9 cellular contexts compared by ENCODE assay signal in genomic region chr11:104946907-104947306, GRCh38. TPM values are rescaled to one million over a fixed set of nuclear protein-coding genes. Genes with fewer than 3 reads are reported as not detected.
DNase-seq lines count a peak whose midpoint lies in the region; ATAC-seq, FAIRE-seq and TF ChIP-seq lines count a peak whose summit lies in the region.
"Had no signal": no experiment of that assay in that cellular context is flagged by ENCODE, and none has a peak within 500 bp of the region (broad histone marks: within the 10 kb centered on the region; RNA-seq: fewer than 3 reads in every experiment).

No MANE protein-coding gene starts in this region.

- peak; percentile 87 for FAIRE-seq in GM19239 (lab: Jason Lieb, UNC)

- peaks cover 10% of the 10 kb centered on the region for H3K4me1 Mint-ChIP-seq in activated CD4-positive, alpha-beta T cell treated with anti-CD3 and anti-CD28 coated beads for 36 hours
- H3K4me1 Mint-ChIP-seq in naive thymus-derived CD4-positive, alpha-beta T cell = peaks cover 5 to 25% (median 14%) of the 10 kb centered on the region in 7 donors

- no peak overlapping the region for H3K9ac ChIP-seq in PC-3 (ENCODE audit: low read length)

- H3K27me3 ChIP-seq in PC-3 (ENCODE audit: low read length) = no peaks in the 10 kb centered on the region
- H3K27me3 ChIP-seq in naive thymus-derived CD4-positive, alpha-beta T cell (ENCODE audit: control insufficient read depth in 2 of 2, insufficient read depth in 2 of 2, low read length in 2 of 2) = no peaks in the 10 kb centered on the region

- peak overlapping the region; percentile 37 for H3K27ac Mint-ChIP-seq in activated CD4-positive, alpha-beta T cell treated with anti-CD3 and anti-CD28 coated beads for 36 hours
- peak overlapping the region in 6 of 9 donors; percentile 3 to 55 (median 39) for H3K27ac Mint-ChIP-seq in naive thymus-derived CD4-positive, alpha-beta T cell

- H3K9me3 ChIP-seq in PC-3 (ENCODE audit: low read length) = no peaks in the 10 kb centered on the region
- H3K9me3 ChIP-seq in naive thymus-derived CD4-positive, alpha-beta T cell (ENCODE audit: control insufficient read depth in 2 of 3, low read length in 3 of 3) = no peaks in the 10 kb centered on the region

- H3K4me2 ChIP-seq in PC-3 (ENCODE audit: low read length) = no peak overlapping the region

- H3K79me2 ChIP-seq in PC-3 (ENCODE audit: low read length) = no peaks in the 10 kb centered on the region

- no peaks in the 10 kb centered on the region for H3K4me1 ChIP-seq in PC-3 (ENCODE audit: insufficient read depth, low read length)
- no peaks in the 10 kb centered on the region for H3K4me1 ChIP-seq in naive thymus-derived CD4-positive, alpha-beta T cell (ENCODE audit: control insufficient read depth in 2 of 2, insufficient read depth in 2 of 2, low read length in 2 of 2)

- POLR2A ChIA-PET in activated CD4-positive, alpha-beta T cell treated with anti-CD3 and anti-CD28 coated beads for 36 hours (lab: Charles Lee) = no interaction called here
- POLR2A ChIA-PET in PC-3 (lab: Charles Lee; ENCODE audit: unreplicated experiment) = no interaction called here
- POLR2A ChIA-PET in naive thymus-derived CD4-positive, alpha-beta T cell (lab: Charles Lee) = interaction anchor here (0.5 kb wide), 2 partner anchors 345 to 788 kb away, joined by 3 to 5 read pairs; no protein-coding TSS in a partner anchor

- CTCF ChIA-PET in activated CD4-positive, alpha-beta T cell treated with anti-CD3 and anti-CD28 coated beads for 36 hours (lab: Charles Lee) = interaction anchor here (0.7 to 1.7 kb wide), 15 partner anchors 9 to 1130 kb away, joined by 3 to 6 read pairs (median 4); partner anchors contain the start of gene KBTBD3
- CTCF ChIA-PET in PC-3 (lab: Charles Lee) = no interaction called here
- CTCF ChIA-PET in naive thymus-derived CD4-positive, alpha-beta T cell (lab: Charles Lee) = interaction anchor here (0.8 to 1.7 kb wide), 4 partner anchors 17 to 283 kb away, joined by 3 to 8 read pairs (median 4); partner anchors contain the start of gene CASP4

- H3F3A ChIP-seq in PC-3 (ENCODE audit: low read length, unreplicated experiment) = no peaks in the 10 kb centered on the region

- peak; percentile 96 for ATAC-seq in activated CD4-positive, alpha-beta T cell treated with anti-CD3 and anti-CD28 coated beads for 36 hours
- ATAC-seq in HG03175 (IDR thresholded peaks at IDR 0.05; ENCODE audit: unreplicated experiment) = peak; percentile 95
- peak; percentile 74 for ATAC-seq in PC-3
- peak; percentile 86 for ATAC-seq in naive thymus-derived CD4-positive, alpha-beta T cell

- peak; percentile 32 for DNase-seq in activated CD4-positive, alpha-beta T cell treated with anti-CD3 and anti-CD28 coated beads for 36 hours
- no peak for DNase-seq in activated CD4-positive, alpha-beta T cell treated with anti-CD3 and anti-CD28 coated beads, Interleukin-2, amount 50 U/mL, for 1 hour
- DNase-seq in GM19239 (ENCODE audit: insufficient read length, low spot score) (no peak), PC-3 (peak; percentile 87), dermis blood vessel endothelial cell (peak; percentile 80), GOT3 (lab: John Stamatoyannopoulos, UW) (no peak)
- peak in 7 of 9 donors; percentile 11 to 59 (median 50) for DNase-seq in naive thymus-derived CD4-positive, alpha-beta T cell

- peak; percentile 81 for TF ChIP-seq CTCF in PC-3 (conservative IDR thresholded peaks at IDR 0.05; ENCODE audit: low read depth, low read length)

- no TSS peak for BruUV-seq in PC-3 (replicated peaks; lab: Mats Ljungman, UMichigan)

- H3K4me3 ChIP-seq in PC-3 (ENCODE audit: low read length) = no peak overlapping the region
- H3K4me3 ChIP-seq in naive thymus-derived CD4-positive, alpha-beta T cell (ENCODE audit: low read length) = no peak overlapping the region

- no peak overlapping the region for H3K27ac ChIP-seq in PC-3 (ENCODE audit: low read length)
- no peak overlapping the region for H3K27ac ChIP-seq in naive thymus-derived CD4-positive, alpha-beta T cell (ENCODE audit: low read depth, low read length)

- H4K20me1 ChIP-seq in PC-3 (ENCODE audit: low read length) = no peaks in the 10 kb centered on the region

- intact Hi-C loops in activated CD4-positive, alpha-beta T cell treated with anti-CD3 and anti-CD28 coated beads for 36 hours (cut with DNase I, micrococcal nuclease) = loop anchor here in 1 of 2 experiments (2.0 kb wide), 2 partner anchors 54 to 916 kb away; no protein-coding TSS in a partner anchor
- intact Hi-C loops in PC-3 (cut with micrococcal nuclease) = loop anchor here (2.0 to 10.0 kb wide), 2 partner anchors 342 to 914 kb away; no protein-coding TSS in a partner anchor
- intact Hi-C loops in naive thymus-derived CD4-positive, alpha-beta T cell (cut with micrococcal nuclease) = loop anchor here (1.0 to 5.0 kb wide), 7 partner anchors 22 to 340 kb away; partner anchors contain the start of gene CASP4 (in 1 of the 2)

- H2AFZ ChIP-seq in PC-3 (ENCODE audit: low read length) = no peak overlapping the region

- H3K9me2 ChIP-seq in PC-3 (replicated peaks; ENCODE audit: low read length) = no peaks in the 10 kb centered on the region

- H3K36me3 Mint-ChIP-seq in activated CD4-positive, alpha-beta T cell treated with anti-CD3 and anti-CD28 coated beads for 36 hours (ENCODE audit: low read depth) = peaks cover 79% of the 10 kb centered on the region
- H3K36me3 Mint-ChIP-seq in naive thymus-derived CD4-positive, alpha-beta T cell = peaks cover 46 to 88% (median 75%) of the 10 kb centered on the region in 5 donors

- no peaks in the 10 kb centered on the region for H3K27me3 Mint-ChIP-seq in activated CD4-positive, alpha-beta T cell treated with anti-CD3 and anti-CD28 coated beads for 36 hours
- H3K27me3 Mint-ChIP-seq in naive thymus-derived CD4-positive, alpha-beta T cell = no peaks in the 10 kb centered on the region

- H3K36me3 ChIP-seq in PC-3 (ENCODE audit: low read depth, low read length) = peaks cover 7% of the 10 kb centered on the region; the same call in 1 of the 2 replicates
- peaks cover 6 to 68% (median 30%) of the 10 kb centered on the region in 3 experiments for H3K36me3 ChIP-seq in naive thymus-derived CD4-positive, alpha-beta T cell (ENCODE audit: control insufficient read depth in 2 of 3, insufficient read depth in 3 of 3, low read length in 3 of 3)

- no peaks in the 10 kb centered on the region for H3K9me3 Mint-ChIP-seq in activated CD4-positive, alpha-beta T cell treated with anti-CD3 and anti-CD28 coated beads for 36 hours (ENCODE audit: low read depth)
- peaks cover 0 to 1% (median 0%) of the 10 kb centered on the region in 11 donors for H3K9me3 Mint-ChIP-seq in naive thymus-derived CD4-positive, alpha-beta T cell

- no peak overlapping the region for H3K4me3 Mint-ChIP-seq in activated CD4-positive, alpha-beta T cell treated with anti-CD3 and anti-CD28 coated beads for 36 hours
- H3K4me3 Mint-ChIP-seq in naive thymus-derived CD4-positive, alpha-beta T cell = no peak overlapping the region

RNA-seq across cellular contexts. Expression of gene CASP4, which starts 21.5 kb away (rescaled TPM):
- 10 to 100 TPM; 48.8 to 59.1 TPM for total RNA-seq in activated CD4-positive, alpha-beta T cell treated with anti-CD3 and anti-CD28 coated beads for 36 hours
- total RNA-seq in PC-3 (2014; rRNA removed) (38.5 and 40.9 TPM in 2 replicates), dermis blood vessel endothelial cell (238 and 434 TPM in 2 replicates)
- 10 to 100 TPM; 60.7 to 94.7 (median 76.9) TPM for total RNA-seq in naive thymus-derived CD4-positive, alpha-beta T cell
- polyA plus RNA-seq in naive thymus-derived CD4-positive, alpha-beta T cell = 10 to 100 TPM; 59.5 to 75.1 TPM

RNA-seq across cellular contexts. Expression of gene CASP12, which starts 48.6 kb away (rescaled TPM):
- total RNA-seq in activated CD4-positive, alpha-beta T cell treated with anti-CD3 and anti-CD28 coated beads for 36 hours = not detected
- total RNA-seq in PC-3 (2014; rRNA removed) (not detected in 2 replicates), dermis blood vessel endothelial cell (5.9 and 11.1 TPM in 2 replicates)
- not detected for total RNA-seq in naive thymus-derived CD4-positive, alpha-beta T cell
- polyA plus RNA-seq in naive thymus-derived CD4-positive, alpha-beta T cell = not detected
- total RNA-seq: mononuclear cell had no signal

Comparison
In these comparisons a context has a peak if more than half of its experiments do, and no peak if none do; other contexts are left out.
1. DNase-seq: peak in activated CD4-positive, alpha-beta T cell treated with anti-CD3 and anti-CD28 coated beads for 36 hours (single experiment), PC-3 (single experiment), dermis blood vessel endothelial cell (single experiment) and naive thymus-derived CD4-positive, alpha-beta T cell (7 of 9); none in activated CD4-positive, alpha-beta T cell treated with anti-CD3 and anti-CD28 coated beads, Interleukin-2, amount 50 U/mL, for 1 hour (single experiment), GM19239 (single experiment) and GOT3 (single experiment).
2. Peak in every context shown above with its lines, with median percentiles within 50 percentile points of each other: ATAC-seq.